ENCODE assay signal across 2 cellular contexts in the genomic region with DNA sequence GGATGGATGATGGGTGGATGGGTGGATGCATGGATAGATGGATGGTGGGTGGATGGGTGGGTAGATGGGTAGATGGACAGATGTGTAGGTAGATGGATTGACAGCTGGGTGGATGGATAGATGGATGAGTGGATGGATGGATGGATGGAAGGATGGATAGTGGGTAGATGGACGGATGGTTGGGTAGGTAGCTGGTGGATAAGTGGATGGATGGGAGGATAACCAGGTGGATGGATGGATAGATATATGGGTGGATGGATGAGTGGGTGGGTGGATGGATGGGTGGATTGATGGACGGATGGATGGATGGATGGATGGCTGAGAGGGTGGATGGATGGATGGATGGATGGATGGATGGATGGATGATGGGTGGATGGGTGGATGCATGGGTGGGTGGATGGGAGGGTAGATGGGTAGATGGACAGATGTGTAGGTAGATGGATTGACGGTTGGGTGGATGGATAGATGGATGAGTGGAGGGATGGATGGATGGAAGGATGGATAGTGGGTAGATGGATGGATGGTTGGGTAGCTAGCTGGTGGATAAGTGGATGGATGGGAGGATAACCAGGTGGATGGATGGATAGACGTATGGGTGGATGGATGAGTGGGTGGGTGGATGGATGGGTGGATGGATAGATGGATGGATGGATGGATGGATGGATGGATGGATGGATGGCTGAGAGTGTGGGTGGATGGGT.
TF ChIP-seq lines count a peak whose summit lies in the region.

No MANE protein-coding gene starts in this region.

TF ChIP-seq in HEK293T, 16 proteins besides CTCF, POLR2A, EP300 and RAD21:
- TF ChIP-seq TARDBP (IDR thresholded peaks at IDR 0.05) = 0 out of 2 replicates have a peak, but pooled peaks have one; percentile 4

TF ChIP-seq in HepG2, 621 proteins besides CTCF, POLR2A, EP300 and RAD21:
- 0 out of 2 replicates have a peak, but pooled peaks have one; percentile 2 for TF ChIP-seq TARDBP (CRISPR knock-in tag; IDR thresholded peaks at IDR 0.05)
